19 cellular contexts compared by ENCODE assay signal in genomic region chr20:62412194-62413024, GRCh38. TPM values are rescaled to one million over a fixed set of nuclear protein-coding genes. Genes with fewer than 3 reads are reported as not detected.
"Had no signal": no experiment of that assay in that cellular context is flagged by ENCODE, and none has a peak within 500 bp of the region (broad histone marks: within the 10 kb centered on the region; RNA-seq: fewer than 3 reads in every experiment).

No MANE protein-coding gene starts in this region.

- H3K9me3 Mint-ChIP-seq: activated B cell treated with CpG ODN at 0.5 μM for 24 hours; activated naive CD8-positive, alpha-beta T cell treated with anti-CD3 and anti-CD28 coated beads for 36 hours; effector memory CD8-positive, alpha-beta T cell; naive thymus-derived CD4-positive, alpha-beta T cell; T-helper 2 cell treated with Interferon-gamma antibody and Interleukin-4, amounts not matched to agents 5 μg/mL and 100 μg/mL, for 36 hours had no signal

- H3K4me2 ChIP-seq: smooth muscle cell had no signal

- H3K9me3 ChIP-seq: body of pancreas had no signal

- H3K4me3 ChIP-seq: body of pancreas, smooth muscle cell had no signal

- H3K27me3 Mint-ChIP-seq: activated B cell treated with CpG ODN at 0.5 μM for 24 hours; activated naive CD8-positive, alpha-beta T cell treated with anti-CD3 and anti-CD28 coated beads for 36 hours; effector memory CD8-positive, alpha-beta T cell had no signal

- H3K27me3 ChIP-seq: body of pancreas had no signal

- H3K4me1 ChIP-seq: foreskin keratinocyte had no signal

- H3K27ac Mint-ChIP-seq: activated B cell treated with CpG ODN at 0.5 μM for 24 hours; activated naive CD8-positive, alpha-beta T cell treated with anti-CD3 and anti-CD28 coated beads for 36 hours; effector memory CD8-positive, alpha-beta T cell; naive thymus-derived CD4-positive, alpha-beta T cell; T-helper 2 cell treated with Interferon-gamma antibody and Interleukin-4, amounts not matched to agents 5 μg/mL and 100 μg/mL, for 36 hours had no signal

- H3K27ac ChIP-seq: body of pancreas, foreskin keratinocyte had no signal

- DNase-seq: activated B cell treated with CpG ODN at 0.5 μM for 24 hours; activated CD4-positive, alpha-beta T cell treated with anti-CD3 and anti-CD28 coated beads, Interleukin-2, amount 50 U/mL, for 1 hour; activated CD8-positive, alpha-beta memory T cell treated with anti-CD3 and anti-CD28 coated beads for 24 hours; activated gamma-delta T cell treated with Interleukin-2 at 50 U/mL for 16 hours; activated naive CD8-positive, alpha-beta T cell treated with anti-CD3 and anti-CD28 coated beads for 36 hours; amygdala; body of pancreas; effector memory CD8-positive, alpha-beta T cell; foreskin keratinocyte; glutamatergic neuron; naive thymus-derived CD4-positive, alpha-beta T cell; nucleus accumbens; posterior cingulate gyrus; right cardiac atrium; stimulated activated CD4-positive, alpha-beta T cell treated with anti-CD3 and anti-CD28 coated beads, Interleukin-4, amount 100 ng/mL, for 4 hours; stimulated activated naive CD8-positive, alpha-beta T cell treated with anti-CD3 and anti-CD28 coated beads, Interleukin-15, Interleukin-2, amounts not matched to agents 100 U/mL and 50 U/mL, for 24 hours had no signal

- H3K36me3 Mint-ChIP-seq: activated naive CD8-positive, alpha-beta T cell treated with anti-CD3 and anti-CD28 coated beads for 36 hours; naive thymus-derived CD4-positive, alpha-beta T cell had no signal

- H3K4me3 Mint-ChIP-seq: activated B cell treated with CpG ODN at 0.5 μM for 24 hours; activated naive CD8-positive, alpha-beta T cell treated with anti-CD3 and anti-CD28 coated beads for 36 hours; effector memory CD8-positive, alpha-beta T cell; naive thymus-derived CD4-positive, alpha-beta T cell; T-helper 2 cell treated with Interferon-gamma antibody and Interleukin-4, amounts not matched to agents 5 μg/mL and 100 μg/mL, for 36 hours had no signal

RNA-seq across cellular contexts. Expression of gene RBBP8NL, which starts 14.9 kb away (rescaled TPM):
- total RNA-seq: activated B cell treated with CpG ODN at 0.5 μM for 24 hours; activated naive CD8-positive, alpha-beta T cell treated with anti-CD3 and anti-CD28 coated beads for 36 hours; foreskin keratinocyte; kidney epithelial cell; naive thymus-derived CD4-positive, alpha-beta T cell; right cardiac atrium had no signal
- polyA plus RNA-seq: foreskin keratinocyte; naive thymus-derived CD4-positive, alpha-beta T cell; right cardiac atrium; smooth muscle cell had no signal

RNA-seq across cellular contexts. Expression of gene LAMA5, which starts 45.3 kb away (rescaled TPM):
- polyA plus RNA-seq: naive thymus-derived CD4-positive, alpha-beta T cell had no signal
